ENCODE assay signal across 25 cellular contexts in genomic region chr17:343875-344752, GRCh38. TPM values are rescaled to one million over a fixed set of nuclear protein-coding genes. Genes with fewer than 3 reads are reported as not detected.
DNase-seq lines count a peak whose midpoint lies in the region; ATAC-seq, FAIRE-seq and TF ChIP-seq lines count a peak whose summit lies in the region.
"Had no signal": no experiment of that assay in that cellular context is flagged by ENCODE, and none has a peak within 500 bp of the region (broad histone marks: within the 10 kb centered on the region; RNA-seq: fewer than 3 reads in every experiment).

No MANE protein-coding gene starts in this region.

- no peaks in the 10 kb centered on the region for H4K20me1 ChIP-seq in K562 (replicated peaks; ENCODE audit: control insufficient read depth, insufficient read depth, low read length)
- H4K20me1 ChIP-seq in HepG2 (ENCODE audit: insufficient read depth, low read length) = peaks cover 9% of the 10 kb centered on the region

- 0% methylated on average over 4 of the region's 5 CpGs for WGBS in K562 (ENCODE audit: insufficient coverage, low coverage, missing lambda C conversion rate)
- WGBS in HepG2 (ENCODE audit: low lambda C conversion rate) = 97% methylated on average over 5 of the region's 5 CpGs

- no peak for TF ChIP-seq CTCF in K562 (IDR thresholded peaks at IDR 0.05 in 2 of 3, conservative IDR thresholded peaks at IDR 0.05 in 1 of 3; ENCODE audit: insufficient read depth in 2 of 3, low read depth in 1 of 3, low read length in 3 of 3)
- no peak for TF ChIP-seq CTCF in HepG2 (CRISPR knock-in tag; IDR thresholded peaks at IDR 0.05)

- BruUV-seq in K562 (replicated peaks; lab: Mats Ljungman, UMichigan) (no TSS peak), HepG2 (replicated peaks; lab: Mats Ljungman, UMichigan) (no TSS peak)

- H3K4me2 ChIP-seq in K562 (ENCODE audit: insufficient read depth, low read length) (no peak overlapping the region), HepG2 (ENCODE audit: low read depth, low read length) (no peak overlapping the region)

- H3K27ac ChIP-seq in K562 (ENCODE audit: extremely low read depth, low read depth, low read length) (no peak overlapping the region), HepG2 (ENCODE audit: extremely low read length, insufficient read depth, low read length) (no peak overlapping the region)
- H3K27ac ChIP-seq: 22Rv1; BLaER1 treated with 17β-estradiol and CSF1 and Interleukin-3, amounts not matched to agents 10 nM and 100 nM had no signal

- peak overlapping the region; percentile 7 for H3K27ac Mint-ChIP-seq in activated naive CD4-positive, alpha-beta T cell treated with anti-CD3 and anti-CD28 coated beads, Interleukin-2, amount 50 U/mL, for 24 hours
- no peak overlapping the region for H3K27ac Mint-ChIP-seq in activated naive CD4-positive, alpha-beta T cell treated with anti-CD3 and anti-CD28 coated beads for 36 hours
- H3K27ac Mint-ChIP-seq in stimulated activated effector memory CD8-positive, alpha-beta T cell treated with anti-CD3 and anti-CD28 coated beads, Interleukin-12 subunit alpha, Interleukin-12 subunit beta, amount 100 ng/mL, for 72 hours = no peak overlapping the region
- H3K27ac Mint-ChIP-seq: CD4-positive, alpha-beta T cell; CD8-positive, alpha-beta memory T cell had no signal

- ATAC-seq in K562 = no peak
- no peak for ATAC-seq in HepG2
- peak; percentile 52 for ATAC-seq in stimulated activated effector memory CD8-positive, alpha-beta T cell treated with anti-CD3 and anti-CD28 coated beads, Interleukin-12 subunit alpha, Interleukin-12 subunit beta, amount 100 ng/mL, for 72 hours
- no peak for ATAC-seq in activated CD4-positive, CD25-positive, alpha-beta regulatory T cell treated with anti-CD3 and anti-CD28 coated beads, Interleukin-2, amount 50 U/mL, for 24 hours

- POLR2A ChIA-PET in K562 (lab: Yijun Ruan, JAX) (interaction anchor here (0.6 to 0.7 kb wide), 2 partner anchors 42 to 142 kb away, joined by 3 read pairs; no protein-coding TSS in a partner anchor), HepG2 (lab: Yijun Ruan, JAX) (no interaction called here)

- H3K4me3 ChIP-seq in K562 = no peak overlapping the region
- no peak overlapping the region for H3K4me3 ChIP-seq in HepG2 (replicated peaks in 1 of 3; ENCODE audit: insufficient read depth in 1 of 3, low read depth in 2 of 3, low read length in 3 of 3)
- H3K4me3 ChIP-seq: BLaER1 treated with 17β-estradiol and CSF1 and Interleukin-3, amounts not matched to agents 10 nM and 100 nM had no signal

- H3K36me3 ChIP-seq in K562 (ENCODE audit: control insufficient read depth, insufficient read depth, low read length) (no peaks in the 10 kb centered on the region), HepG2 (replicated peaks in 1 of 2; ENCODE audit: control insufficient read depth in 1 of 2, insufficient read depth in 2 of 2, low read length in 2 of 2) (no peaks in the 10 kb centered on the region; a peak in 1 of 5 replicates)
- H3K36me3 ChIP-seq: BE2C had no signal

- H3K36me3 Mint-ChIP-seq in activated naive CD4-positive, alpha-beta T cell treated with anti-CD3 and anti-CD28 coated beads, Interleukin-2, amount 50 U/mL, for 24 hours = no peaks in the 10 kb centered on the region
- no peaks in the 10 kb centered on the region for H3K36me3 Mint-ChIP-seq in activated naive CD4-positive, alpha-beta T cell treated with anti-CD3 and anti-CD28 coated beads for 36 hours (ENCODE audit: low read depth)
- H3K36me3 Mint-ChIP-seq in stimulated activated effector memory CD8-positive, alpha-beta T cell treated with anti-CD3 and anti-CD28 coated beads, Interleukin-12 subunit alpha, Interleukin-12 subunit beta, amount 100 ng/mL, for 72 hours = no peaks in the 10 kb centered on the region
- H3K36me3 Mint-ChIP-seq: CD14-positive monocyte had no signal

- no peak for TF ChIP-seq POLR2A in K562 (conservative IDR thresholded peaks at IDR 0.05)
- no peak for TF ChIP-seq POLR2A in HepG2 (IDR thresholded peaks at IDR 0.05; ENCODE audit: insufficient read depth in 1 of 2, low read depth in 2 of 2, low read length in 2 of 2)

- in situ Hi-C loops in K562 (cut with MboI) = no loop called here
- in situ Hi-C loops in HepG2 (cut with HindIII; ENCODE audit: extremely low pct_ligation_motif_present, low pct_unique_long_range_greater_than_20kb) = no loop called here

- H3K9me3 Mint-ChIP-seq in activated naive CD4-positive, alpha-beta T cell treated with anti-CD3 and anti-CD28 coated beads, Interleukin-2, amount 50 U/mL, for 24 hours = no peaks in the 10 kb centered on the region
- peaks cover 8% of the 10 kb centered on the region for H3K9me3 Mint-ChIP-seq in activated naive CD4-positive, alpha-beta T cell treated with anti-CD3 and anti-CD28 coated beads for 36 hours
- no peaks in the 10 kb centered on the region for H3K9me3 Mint-ChIP-seq in stimulated activated effector memory CD8-positive, alpha-beta T cell treated with anti-CD3 and anti-CD28 coated beads, Interleukin-12 subunit alpha, Interleukin-12 subunit beta, amount 100 ng/mL, for 72 hours

- H3K27me3 Mint-ChIP-seq in activated naive CD4-positive, alpha-beta T cell treated with anti-CD3 and anti-CD28 coated beads, Interleukin-2, amount 50 U/mL, for 24 hours = no peaks in the 10 kb centered on the region
- no peaks in the 10 kb centered on the region for H3K27me3 Mint-ChIP-seq in activated naive CD4-positive, alpha-beta T cell treated with anti-CD3 and anti-CD28 coated beads for 36 hours (ENCODE audit: low read depth)
- H3K27me3 Mint-ChIP-seq: CD4-positive, alpha-beta T cell had no signal

- H3K4me1 ChIP-seq in K562 (replicated peaks in 1 of 2; ENCODE audit: control insufficient read depth in 2 of 2, insufficient read depth in 2 of 2, low read length in 2 of 2) (no peaks in the 10 kb centered on the region), HepG2 (ENCODE audit: insufficient read depth, low read length) (peaks cover 37% of the 10 kb centered on the region)
- H3K4me1 ChIP-seq: BE2C had no signal

- CTCF ChIA-PET in activated naive CD4-positive, alpha-beta T cell treated with anti-CD3 and anti-CD28 coated beads for 36 hours (lab: Charles Lee) = no interaction called here
- CTCF ChIA-PET in K562 (lab: Yijun Ruan, JAX; ENCODE audit: low intra/inter-chr PET ratio) (no interaction called here), HepG2 (lab: Yijun Ruan, JAX; ENCODE audit: low intra/inter-chr PET ratio, low total read pairs) (no interaction called here)

- intact Hi-C loops in activated naive CD4-positive, alpha-beta T cell treated with anti-CD3 and anti-CD28 coated beads for 36 hours (cut with micrococcal nuclease) = no loop called here
- intact Hi-C loops in K562 (cut with micrococcal nuclease) = no loop called here
- intact Hi-C loops in HepG2 (cut with micrococcal nuclease; ENCODE audit: unreplicated experiment) = no loop called here

- H3K27me3 ChIP-seq in K562 (ENCODE audit: control insufficient read depth in 2 of 2, insufficient read depth in 2 of 2, low read length in 2 of 2) (peaks cover 0 to 3% of the 10 kb centered on the region in 2 experiments; a peak in 2 of 5 replicates), HepG2 (ENCODE audit: control insufficient read depth in 1 of 2, insufficient read depth in 2 of 2, low read length in 2 of 2) (no peaks in the 10 kb centered on the region)
- H3K27me3 ChIP-seq: BE2C had no signal

- H3K79me2 ChIP-seq in K562 (ENCODE audit: control insufficient read depth, insufficient read depth, low read length) (no peaks in the 10 kb centered on the region), HepG2 (ENCODE audit: insufficient read depth, low read length) (peaks cover 49% of the 10 kb centered on the region)

- TF ChIP-seq RAD21 in K562 (CRISPR knock-in tag; conservative IDR thresholded peaks at IDR 0.05 in 1 of 2, IDR thresholded peaks at IDR 0.05 in 1 of 2) = no peak
- TF ChIP-seq RAD21 in HepG2 (CRISPR knock-in tag; IDR thresholded peaks at IDR 0.05) = no peak

- no peak for FAIRE-seq in K562 (lab: Jason Lieb, UNC)
- no peak for FAIRE-seq in HepG2 (lab: Jason Lieb, UNC)
- FAIRE-seq: A204.1, D721Med, GM12891, GM18507 had no signal

- no peak overlapping the region for H3K4me3 Mint-ChIP-seq in activated naive CD4-positive, alpha-beta T cell treated with anti-CD3 and anti-CD28 coated beads, Interleukin-2, amount 50 U/mL, for 24 hours
- no peak overlapping the region for H3K4me3 Mint-ChIP-seq in activated naive CD4-positive, alpha-beta T cell treated with anti-CD3 and anti-CD28 coated beads for 36 hours
- no peak overlapping the region for H3K4me3 Mint-ChIP-seq in stimulated activated effector memory CD8-positive, alpha-beta T cell treated with anti-CD3 and anti-CD28 coated beads, Interleukin-12 subunit alpha, Interleukin-12 subunit beta, amount 100 ng/mL, for 72 hours
- H3K4me3 Mint-ChIP-seq: CD14-positive monocyte; CD4-positive, alpha-beta T cell; CD8-positive, alpha-beta memory T cell had no signal

- no peak for TF ChIP-seq EP300 in K562 (IDR thresholded peaks at IDR 0.05; ENCODE audit: low read length)
- TF ChIP-seq EP300 in HepG2 (IDR thresholded peaks at IDR 0.05; ENCODE audit: low read depth in 2 of 2, low read length in 2 of 2) = no peak
- TF ChIP-seq EP300 in HepG2 (CRISPR knock-in tag; IDR thresholded peaks at IDR 0.05; ENCODE audit: borderline replicate concordance) = no peak

- H2AFZ ChIP-seq in K562 (ENCODE audit: low read depth, low read length) (no peak overlapping the region), HepG2 (ENCODE audit: low read length) (no peak overlapping the region)

- no peak for DNase-seq in activated naive CD4-positive, alpha-beta T cell treated with anti-CD3 and anti-CD28 coated beads for 36 hours
- DNase-seq in K562 (ENCODE audit: extremely low read depth in 1 of 4, low spot score in 3 of 4) (no peak), HepG2 (ENCODE audit: low spot score) (no peak), NCI-H1048 (lab: John Stamatoyannopoulos, UW) (no peak), OCI-M1 (lab: John Stamatoyannopoulos, UW) (no peak)
- DNase-seq in stimulated activated effector memory CD8-positive, alpha-beta T cell treated with anti-CD3 and anti-CD28 coated beads, Interleukin-12 subunit alpha, Interleukin-12 subunit beta, amount 100 ng/mL, for 72 hours (ENCODE audit: low spot score in 2 of 2) = no peak
- DNase-seq: ACHN; AML-193; BE2C; CD4-positive, alpha-beta T cell; CD8-positive, alpha-beta memory T cell; DMS 273 treated with DMSO at 0.1 percent for 48 hours; EL; GDM1; GOT3; HCEC 1CT had no signal

- no peaks in the 10 kb centered on the region for H3K4me1 Mint-ChIP-seq in activated naive CD4-positive, alpha-beta T cell treated with anti-CD3 and anti-CD28 coated beads, Interleukin-2, amount 50 U/mL, for 24 hours
- no peaks in the 10 kb centered on the region for H3K4me1 Mint-ChIP-seq in activated naive CD4-positive, alpha-beta T cell treated with anti-CD3 and anti-CD28 coated beads for 36 hours (ENCODE audit: low read depth)
- H3K4me1 Mint-ChIP-seq in stimulated activated effector memory CD8-positive, alpha-beta T cell treated with anti-CD3 and anti-CD28 coated beads, Interleukin-12 subunit alpha, Interleukin-12 subunit beta, amount 100 ng/mL, for 72 hours = peaks cover 9% of the 10 kb centered on the region
- H3K4me1 Mint-ChIP-seq: CD8-positive, alpha-beta memory T cell had no signal

- H3K9me1 ChIP-seq in K562 (ENCODE audit: control insufficient read depth, insufficient read depth, low read length) = no peaks in the 10 kb centered on the region

- H3K9ac ChIP-seq in K562 (ENCODE audit: insufficient read depth in 1 of 2, low read depth in 2 of 2, low read length in 2 of 2) (no peak overlapping the region), HepG2 (ENCODE audit: insufficient read depth, low read depth, low read length) (no peak overlapping the region)
- H3K9ac ChIP-seq: BLaER1 treated with 17β-estradiol and CSF1 and Interleukin-3, amounts not matched to agents 10 nM and 100 nM had no signal

- no peaks in the 10 kb centered on the region for H3K9me3 ChIP-seq in K562 (replicated peaks; ENCODE audit: control insufficient read depth, insufficient read depth, low read depth, low read length)
- no peaks in the 10 kb centered on the region for H3K9me3 ChIP-seq in HepG2 (ENCODE audit: low read length)
- H3K9me3 ChIP-seq: BE2C had no signal

RNA-seq across cellular contexts. Expression of gene RPH3AL, which starts 8.5 kb away (rescaled TPM):
- 1 to 10 TPM; 1.6 to 2.2 TPM for total RNA-seq in activated naive CD4-positive, alpha-beta T cell treated with anti-CD3 and anti-CD28 coated beads for 36 hours
- total RNA-seq in K562 (2011; cell fraction: chromatin; rRNA removed; ENCODE audit: low replicate concordance) = 2.4 and 4.9 TPM in 2 replicates
- 3.2 and 5.9 TPM in 2 replicates for total RNA-seq in K562 (2011; cell fraction: nucleolus; rRNA removed)
- 1.5 and 3.0 TPM in 2 replicates for total RNA-seq in K562 (2011; cell fraction: nucleoplasm; rRNA removed)
- total RNA-seq in K562 (2014; rRNA removed) (0.86 and 1.2 TPM in 2 replicates), K562 (2014; rRNA removed; fragmentation: Illumina TruSeq; extraction: Trizol) (0.25 and 0.93 TPM in 2 replicates), K562 (2015; rRNA removed; fragmentation: Illumina TruSeq; extraction: Trizol) (0.29 and 0.38 TPM in 2 replicates), K562 (2021) (1.7 and 2.3 TPM in 2 replicates), HepG2 (2016; rRNA removed; fragmentation: Illumina TruSeq; extraction: Trizol) (6.7 and 7.8 TPM in 2 replicates)
- polyA plus RNA-seq in K562 (2011; rRNA removed) (0.45 and 0.52 TPM in 2 replicates), K562 (2014; fragmentation: Illumina TruSeq; extraction: Trizol) (0.39 and 0.76 TPM in 2 replicates), K562 (2014; fragmentation: Nextera tagmentation; extraction: Ambion mirVana) (under 1 TPM; 0.18 to 0.20 TPM), K562 (2014; rRNA removed) (0.64 and 1.6 TPM in 2 replicates), HepG2 (2011; rRNA removed) (16.4 and 20.7 TPM in 2 replicates)
- polyA plus RNA-seq in K562 (2011; cell fraction: cytosol; rRNA removed) = 0.40 and 1.8 TPM in 2 replicates
- 0.77 and 1.1 TPM in 2 replicates for polyA plus RNA-seq in K562 (2011; cell fraction: nucleus; rRNA removed)
- polyA plus RNA-seq in K562 (2012) = 1.1 and 2.7 TPM in 2 replicates
- 0.35 TPM in 1 of 2 replicates, not detected in the other for polyA minus RNA-seq in K562 (2011; rRNA and poly(A)+ RNA removed)
- 0.86 TPM in 1 of 2 replicates, not detected in the other for polyA minus RNA-seq in K562 (2011; cell fraction: cytosol; rRNA and poly(A)+ RNA removed)
- polyA minus RNA-seq in K562 (2011; cell fraction: nucleus; rRNA and poly(A)+ RNA removed) = 0.44 and 1.6 TPM in 2 replicates
- total RNA-seq in HepG2 (2016; cell fraction: cytosol; rRNA removed; fragmentation: Illumina TruSeq; extraction: Trizol; ENCODE audit: low read depth) = 10.8 and 13.9 TPM in 2 replicates
- total RNA-seq in HepG2 (2016; cell fraction: insoluble cytoplasmic fraction; rRNA removed; fragmentation: Illumina TruSeq; extraction: Trizol) = 8.0 and 8.6 TPM in 2 replicates
- 12.1 and 13.4 TPM in 2 replicates for total RNA-seq in HepG2 (2016; cell fraction: membrane; rRNA removed; fragmentation: Illumina TruSeq; extraction: Trizol)
- total RNA-seq in HepG2 (2016; cell fraction: nucleus; rRNA removed; fragmentation: Illumina TruSeq; extraction: Trizol) = 6.4 and 8.4 TPM in 2 replicates
- polyA plus RNA-seq in HepG2 (2011; cell fraction: cytosol; rRNA removed) = 14.3 and 17.0 TPM in 2 replicates
- 21.3 and 26.7 TPM in 2 replicates for polyA plus RNA-seq in HepG2 (2011; cell fraction: nucleus; rRNA removed)
- polyA plus RNA-seq in HepG2 (2012) = 11.7 and 14.0 TPM in 2 replicates
- 4.1 and 4.3 TPM in 2 replicates for polyA plus RNA-seq in HepG2 (2016; cell fraction: cytosol; fragmentation: Illumina TruSeq; extraction: Trizol; ENCODE audit: low read depth)
- polyA plus RNA-seq in HepG2 (2016; cell fraction: insoluble cytoplasmic fraction; fragmentation: Illumina TruSeq; extraction: Trizol; ENCODE audit: low read depth) = 6.7 and 7.3 TPM in 2 replicates
- polyA plus RNA-seq in HepG2 (2016; cell fraction: membrane; fragmentation: Illumina TruSeq; extraction: Trizol; ENCODE audit: low read depth) = 9.3 and 12.3 TPM in 2 replicates
- polyA plus RNA-seq in HepG2 (2016; cell fraction: nucleus; fragmentation: Illumina TruSeq; extraction: Trizol; ENCODE audit: insufficient read depth, low read depth) = 8.0 and 9.6 TPM in 2 replicates
- 4.7 and 30.0 TPM in 2 replicates for polyA minus RNA-seq in HepG2 (2011; rRNA and poly(A)+ RNA removed; ENCODE audit: low replicate concordance)
- 12.5 TPM in 2 replicates for polyA minus RNA-seq in HepG2 (2011; cell fraction: cytosol; rRNA and poly(A)+ RNA removed)
- 29.4 and 31.1 TPM in 2 replicates for polyA minus RNA-seq in HepG2 (2011; cell fraction: nucleus; rRNA and poly(A)+ RNA removed)
